ENCODE assay signal across 15 cellular contexts in the genomic region with DNA sequence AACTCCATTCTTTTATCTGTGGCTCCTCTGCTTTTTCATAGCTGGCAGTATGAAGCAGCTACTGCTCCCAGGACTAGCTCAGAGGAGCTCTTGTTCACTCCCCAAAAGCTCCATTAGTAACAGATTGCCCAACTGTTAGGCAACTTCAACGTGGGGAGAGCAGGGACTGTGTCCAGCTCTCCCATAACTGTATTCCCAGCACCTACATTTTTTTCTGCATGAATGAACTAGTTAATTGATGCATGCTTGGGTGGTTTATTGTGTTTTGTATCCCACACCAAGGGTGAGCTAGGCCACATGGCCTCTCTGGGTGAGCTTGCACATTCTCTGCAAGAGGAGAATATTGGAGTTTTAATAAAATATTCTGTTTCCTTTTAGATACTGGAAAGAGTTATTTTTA. TPM values are rescaled to one million over a fixed set of nuclear protein-coding genes. Genes with fewer than 3 reads are reported as not detected.
DNase-seq lines count a peak whose midpoint lies in the region; TF ChIP-seq lines count a peak whose summit lies in the region.
"Had no signal": no experiment of that assay in that cellular context is flagged by ENCODE, and none has a peak within 500 bp of the region (broad histone marks: within the 10 kb centered on the region; RNA-seq: fewer than 3 reads in every experiment).

No MANE protein-coding gene starts in this region.

- TF ChIP-seq CTCF in testis (IDR thresholded peaks at IDR 0.05) = no peak
- TF ChIP-seq CTCF in tibial artery (IDR thresholded peaks at IDR 0.05) = no peak

- H3K9me3 ChIP-seq in testis (no peaks in the 10 kb centered on the region), tibial artery (no peaks in the 10 kb centered on the region)

- no peaks in the 10 kb centered on the region for H3K27me3 ChIP-seq in testis
- no peaks in the 10 kb centered on the region for H3K27me3 ChIP-seq in tibial artery

- no peaks in the 10 kb centered on the region for H3K36me3 ChIP-seq in testis (ENCODE audit: low read depth, missing control alignments)
- no peaks in the 10 kb centered on the region for H3K36me3 ChIP-seq in tibial artery

- in situ Hi-C loops in G401 (cut with HindIII; ENCODE audit: low sequenced_read_pairs) = no loop called here

- intact Hi-C loops in testis (cut with DNase I; ENCODE audit: low total_unique reads) (no loop called here), tibial artery (cut with DNase I; ENCODE audit: low total_unique reads) (no loop called here)

- WGBS in testis, 2 donors = 50 to 58% methylated on average over 1 of the region's 1 CpG

- DNase-seq in G401 (ENCODE audit: low spot score) = peak; percentile 86
- DNase-seq in NCI-H2171 (lab: John Stamatoyannopoulos, UW) = peak; percentile 90
- peak; percentile 72 for DNase-seq in cerebellum (ENCODE audit: low spot score)
- peak; percentile 33 for DNase-seq in midbrain (lab: John Stamatoyannopoulos, UW)
- no peak for DNase-seq in activated naive CD4-positive, alpha-beta T cell treated with anti-CD3 and anti-CD28 coated beads, Interleukin-2, amount 50 U/mL, for 16 hours
- no peak for DNase-seq in testis
- DNase-seq in mesenteric fat pad (ENCODE audit: low spot score) = no peak
- no peak for DNase-seq in tibial artery
- DNase-seq: activated CD4-positive, alpha-beta T cell treated with anti-CD3 and anti-CD28 coated beads, Interleukin-2, amount 10 ng/mL, durations not matched to agents 7 days and 5 days; DMS153; GOT3; immature natural killer cell; NCI-H1436 treated with DMSO at 0.1 percent for 48 hours; SIG-M5 had no signal

- no peak for TF ChIP-seq POLR2A in testis (IDR thresholded peaks at IDR 0.05)

- H3K4me3 ChIP-seq in testis = no peak overlapping the region
- no peak overlapping the region for H3K4me3 ChIP-seq in tibial artery

- H3K4me1 ChIP-seq in testis (no peaks in the 10 kb centered on the region), tibial artery (no peaks in the 10 kb centered on the region)
- H3K4me1 ChIP-seq: parathyroid adenoma had no signal

- H3K27ac ChIP-seq in testis (no peak overlapping the region), tibial artery (no peak overlapping the region)
- H3K27ac ChIP-seq: parathyroid adenoma had no signal

RNA-seq across cellular contexts. Expression of a gene that starts 15.2 kb away (rescaled TPM):
- 0.10 TPM in 1 of 2 replicates, not detected in the other for total RNA-seq in G401 (2014; rRNA removed; shearing (Covaris generic))
- total RNA-seq in cerebellum = 29.9 TPM
- total RNA-seq in testis = 10 to 100 TPM; 22.8 to 38.5 TPM
- 8.3 TPM for polyA plus RNA-seq in testis (ENCODE audit: insufficient read depth, low read depth, low replicate concordance)
- total RNA-seq in mesenteric fat pad = 20.8 TPM

Comparison
In these comparisons a context has a peak if more than half of its experiments do, and no peak if none do; other contexts are left out.
1. DNase-seq: peak in G401 (single experiment), NCI-H2171 (single experiment), cerebellum (single experiment) and midbrain (single experiment); none in activated naive CD4-positive, alpha-beta T cell treated with anti-CD3 and anti-CD28 coated beads, Interleukin-2, amount 50 U/mL, for 16 hours (single experiment), testis (single experiment), mesenteric fat pad (single experiment) and tibial artery (0 of 2).
2. RNA of a gene that starts 15.2 kb away (total RNA-seq): 22.8 to 38.5 TPM in testis, 29.9 TPM in cerebellum (single experiment) and 20.8 TPM in mesenteric fat pad (single experiment); 0.10 TPM in G401; every median in the first group is over 10 times any median in the second.